1 cellular context compared by ENCODE assay signal in genomic region chr17:29086628-29087332, GRCh38.
TF ChIP-seq lines count a peak whose summit lies in the region.

No MANE protein-coding gene starts in this region.

TF ChIP-seq in IMR-90, 13 proteins besides CTCF, POLR2A, EP300 and RAD21 (continued from another document):
- no peak for TF ChIP-seq BHLHE40 (IDR thresholded peaks at IDR 0.05; ENCODE audit: low read depth, low read length)
- no peak for TF ChIP-seq RCOR1 (IDR thresholded peaks at IDR 0.05; ENCODE audit: insufficient replicate concordance, low read length)
